In the genomic region with DNA sequence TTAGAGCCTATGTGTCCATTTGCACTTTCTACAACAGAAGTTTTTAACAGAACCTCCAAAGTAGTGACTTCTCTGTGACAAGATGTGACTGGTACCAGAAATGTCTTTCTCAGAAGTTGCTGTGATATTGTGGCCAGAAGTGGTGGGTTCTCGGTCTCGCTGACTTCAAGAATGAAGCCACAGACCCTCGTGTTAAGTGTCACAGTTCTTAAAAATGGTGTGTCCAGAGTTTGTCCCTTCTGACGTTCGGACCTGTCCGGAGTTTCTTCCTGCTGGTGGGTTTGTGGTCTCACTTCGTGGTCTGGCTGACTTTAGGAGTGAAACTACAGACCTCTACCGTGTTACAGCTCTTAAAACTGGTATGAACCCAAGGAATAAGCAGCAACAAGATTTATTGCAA, we compare ENCODE assay signal across 38 cellular contexts. TPM values are rescaled to one million over a fixed set of nuclear protein-coding genes. Genes with fewer than 3 reads are reported as not detected.
"Had no signal": no experiment of that assay in that cellular context is flagged by ENCODE, and none has a peak within 500 bp of the region (broad histone marks: within the 10 kb centered on the region; RNA-seq: fewer than 3 reads in every experiment).

No MANE protein-coding gene starts in this region.

- DNase-seq: activated effector memory CD4-positive, alpha-beta T cell treated with anti-CD3 and anti-CD28 coated beads, Interleukin-2, amount 50 U/mL, for 16 hours; activated effector memory CD4-positive, alpha-beta T cell treated with Interleukin-2 at 50 U/mL for 16 hours; activated gamma-delta T cell; activated gamma-delta T cell treated with Interleukin-2 at 50 U/mL for 16 hours; activated naive CD4-positive, alpha-beta T cell; activated naive CD4-positive, alpha-beta T cell treated with anti-CD3 and anti-CD28 coated beads for 36 hours; activated naive CD4-positive, alpha-beta T cell treated with anti-CD3 and anti-CD28 coated beads, Interleukin-2, amount 10 ng/mL, durations not matched to agents 7 days and 5 days; activated naive CD4-positive, alpha-beta T cell treated with anti-CD3 and anti-CD28 coated beads, Interleukin-2, amount 50 U/mL, for 16 hours; activated naive CD4-positive, alpha-beta T cell treated with Interleukin-2 at 50 U/mL for 16 hours; activated naive CD8-positive, alpha-beta T cell treated with anti-CD3 and anti-CD28 coated beads for 36 hours; activated naive CD8-positive, alpha-beta T cell treated with anti-CD3 and anti-CD28 coated beads, Interleukin-2, amount 10 ng/mL, durations not matched to agents 7 days and 5 days; activated naive CD8-positive, alpha-beta T cell treated with anti-CD3 and anti-CD28 coated beads, Interleukin-2, amount 50 U/mL, for 24 hours; activated T-cell treated with anti-CD3 and anti-CD28 coated beads, Interleukin-2, amount 50 U/mL, for 1 hour; activated T-cell treated with anti-CD3 and anti-CD28 coated beads, Interleukin-2, amount 50 U/mL, for 24 hours; activated T-cell treated with anti-CD3 and anti-CD28 coated beads, Interleukin-2, amount 50 U/mL, for 4 hours; activated T-cell treated with anti-CD3 and anti-CD28 coated beads, Interleukin-2, amount 50 U/mL, for 48 hours; activated T-cell treated with anti-CD3 and anti-CD28 coated beads, Interleukin-2, amount 50 U/mL, for 72 hours; adrenal gland; amniotic stem cell; amygdala; anterior cingulate cortex; aorta; body of pancreas; brain microvascular endothelial cell; caudate nucleus; cerebellar nuclear complex had no signal

- ATAC-seq: activated naive CD4-positive, alpha-beta T cell treated with anti-CD3 and anti-CD28 coated beads, Interleukin-2, amount 50 U/mL, for 72 hours; activated naive CD8-positive, alpha-beta T cell treated with anti-CD3 and anti-CD28 coated beads, Interleukin-2, amount 50 U/mL, for 24 hours; activated T-cell treated with anti-CD3 and anti-CD28 coated beads, Interleukin-2, amount 50 U/mL, for 4 hours; activated T-cell treated with anti-CD3 and anti-CD28 coated beads, Interleukin-2, amount 50 U/mL, for 72 hours; activated T-helper 17 cell treated with anti-CD3 and anti-CD28 coated beads, Interleukin-2, amount 50 U/mL, for 72 hours; body of pancreas had no signal

- H3K4me3 ChIP-seq: adrenal gland, ascending aorta, body of pancreas, breast epithelium, cardiac muscle cell had no signal

- H3K27ac ChIP-seq: adrenal gland, ascending aorta, body of pancreas, brain microvascular endothelial cell, breast epithelium, cardiac muscle cell had no signal

- H3K4me1 ChIP-seq: adrenal gland, ascending aorta, body of pancreas, breast epithelium had no signal

- H3K9me3 ChIP-seq: adrenal gland, ascending aorta, body of pancreas, breast epithelium had no signal

- H3K27me3 ChIP-seq: adrenal gland, ascending aorta, body of pancreas, brain microvascular endothelial cell, breast epithelium, cardiac muscle cell had no signal

- H3K36me3 ChIP-seq: adrenal gland, ascending aorta, brain microvascular endothelial cell, breast epithelium, cardiac muscle cell had no signal

RNA-seq across cellular contexts. Expression of a gene that starts 2.8 kb away (rescaled TPM):
- total RNA-seq: activated naive CD4-positive, alpha-beta T cell treated with anti-CD3 and anti-CD28 coated beads for 36 hours; activated naive CD4-positive, alpha-beta T cell treated with anti-CD3 and anti-CD28 coated beads, Interleukin-2, amount 50 U/mL, for 72 hours; activated naive CD8-positive, alpha-beta T cell treated with anti-CD3 and anti-CD28 coated beads for 36 hours; activated naive CD8-positive, alpha-beta T cell treated with anti-CD3 and anti-CD28 coated beads, Interleukin-2, amount 10 ng/mL, durations not matched to agents 7 days and 5 days; activated T-cell treated with anti-CD3 and anti-CD28 coated beads, Interleukin-2, amount 50 U/mL, for 4 hours; activated T-cell treated with anti-CD3 and anti-CD28 coated beads, Interleukin-2, amount 50 U/mL, for 72 hours; activated T-helper 1 cell treated with anti-CD3 and anti-CD28 coated beads, Interleukin-12 subunit alpha, Interleukin-12 subunit beta, Interleukin-2, Interleukin-4 antibody, amounts not matched to agents 30 ng/mL and 10 ng/mL and 1 ng/mL, durations not matched to agents 14 hours and 24 hours and 36 hours; activated T-helper 17 cell treated with anti-CD3 and anti-CD28 coated beads, Interleukin-2, amount 50 U/mL, for 72 hours; activated T-helper 2 cell treated with anti-CD3 and anti-CD28 coated beads, Interferon-gamma antibody, Interleukin-2, Interleukin-4, amounts not matched to agents 10 μg/mL and 5 μg/mL and 100 μg/mL, durations not matched to agents 14 hours and 24 hours and 36 hours; adrenal gland; ascending aorta; astrocyte; body of pancreas; bronchial epithelial cell; cardiac muscle cell; cardiac septum; chondrocyte had no signal
- polyA plus RNA-seq: adipose tissue, adrenal gland, aorta, cardiac muscle cell had no signal
